ENCODE assay signal across 15 cellular contexts in the genomic region with DNA sequence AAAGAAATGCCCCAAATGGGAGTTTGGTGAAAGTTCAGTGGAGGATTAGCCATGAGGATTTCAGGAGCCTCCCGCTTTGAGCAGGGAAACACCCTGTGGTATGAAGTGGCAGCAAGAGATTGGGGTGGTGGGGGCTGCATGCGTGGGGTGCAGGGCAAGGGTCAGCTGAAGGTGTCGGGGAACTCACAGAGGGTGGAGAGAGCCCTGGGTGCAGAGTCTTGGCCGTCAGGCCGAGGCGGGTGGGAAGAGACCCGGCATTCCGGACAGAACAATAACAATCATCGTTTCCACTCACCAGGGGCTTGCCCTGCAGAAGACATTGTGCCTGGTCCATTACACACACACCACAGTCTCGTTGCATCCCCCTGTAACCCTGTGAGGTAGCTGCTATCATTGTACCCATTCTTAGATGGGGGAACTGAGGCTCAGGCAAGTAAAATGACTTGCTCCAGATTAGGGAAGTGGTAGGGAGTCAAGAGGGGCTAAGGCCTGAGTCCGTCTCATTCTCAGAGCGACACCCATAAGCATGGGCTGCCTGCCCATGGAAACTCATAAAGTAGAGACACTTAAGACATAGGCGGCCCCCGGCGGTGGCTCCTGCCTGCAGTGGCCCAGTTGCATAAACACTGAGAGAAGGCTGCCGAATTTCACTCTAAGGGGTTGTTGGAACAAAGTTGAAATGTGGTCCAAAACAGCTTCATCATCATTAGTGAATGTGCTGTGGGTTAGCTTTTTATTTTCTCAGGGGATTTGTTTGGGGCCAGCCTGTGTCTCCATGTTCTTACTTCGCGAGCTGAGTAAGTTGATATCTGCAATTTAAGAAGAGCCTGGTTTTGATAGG.
DNase-seq lines count a peak whose midpoint lies in the region; ATAC-seq, FAIRE-seq and TF ChIP-seq lines count a peak whose summit lies in the region.
"Had no signal": no experiment of that assay in that cellular context is flagged by ENCODE, and none has a peak within 500 bp of the region (broad histone marks: within the 10 kb centered on the region; RNA-seq: fewer than 3 reads in every experiment).

No MANE protein-coding gene starts in this region.

- no peak overlapping the region for H4K8ac ChIP-seq in mesenchymal stem cell (ENCODE audit: low read length)

- H4K20me1 ChIP-seq in HepG2 (ENCODE audit: insufficient read depth, low read length), result peaks cover 52% of the 10 kb centered on the region; the same call in 1 of the 2 replicates

- H2AFZ ChIP-seq in HepG2 (ENCODE audit: low read length) (no peak overlapping the region), mesenchymal stem cell (ENCODE audit: low read depth, low read length) (no peak overlapping the region)

- H3K4me2 ChIP-seq in HepG2 (ENCODE audit: low read depth, low read length) (no peak overlapping the region), mesenchymal stem cell (ENCODE audit: low read length, poor library complexity, severe bottlenecking) (no peak overlapping the region)

- H3K14ac ChIP-seq in mesenchymal stem cell (ENCODE audit: low read length in 2 of 2), result no peak overlapping the region

- ATAC-seq in HepG2 (no peak), right lobe of liver (no peak), aorta (ENCODE audit: low FRiP score) (peak; percentile 51), HG03139 (IDR thresholded peaks at IDR 0.05; ENCODE audit: unreplicated experiment) (no peak)
- ATAC-seq: HCT116; naive thymus-derived CD8-positive, alpha-beta T cell had no signal

- CTCF ChIA-PET in HepG2 (lab: Yijun Ruan, JAX; ENCODE audit: low intra/inter-chr PET ratio, low total read pairs), result no interaction called here

- no peak overlapping the region for H2BK12ac ChIP-seq in mesenchymal stem cell (ENCODE audit: low read length in 2 of 2)

- BruUV-seq in HepG2 (replicated peaks; lab: Mats Ljungman, UMichigan), result no TSS peak

- WGBS in HepG2 (ENCODE audit: low lambda C conversion rate), result 96% methylated on average over 18 of the region's 18 CpGs
- 92% methylated on average over 10 of the region's 18 CpGs for whole genome bisulfite sequencing in right lobe of liver (ENCODE audit: insufficient coverage, low coverage, low lambda C conversion rate, missing lambda C conversion rate)
- 82% methylated on average over 12 of the region's 18 CpGs for WGBS in mesenchymal stem cell
- 89 to 93% methylated on average over 18 of the region's 18 CpGs for WGBS in aorta, 2 donors

- intact Hi-C loops in HepG2 (cut with micrococcal nuclease; ENCODE audit: unreplicated experiment), result loop anchor here (5.0 kb wide), 1 partner anchor 136 kb away; no protein-coding TSS in a partner anchor
- intact Hi-C loops in right lobe of liver (cut with DNase I), result loop anchor here in 1 of 2 donors (10.0 kb wide), 1 partner anchor 83 kb away; no protein-coding TSS in a partner anchor
- intact Hi-C loops in aorta (cut with DNase I), result no loop called here

- TF ChIP-seq POLR2A in HepG2 (IDR thresholded peaks at IDR 0.05; ENCODE audit: insufficient read depth in 1 of 2, low read depth in 2 of 2, low read length in 2 of 2) (no peak), right lobe of liver (IDR thresholded peaks at IDR 0.05) (no peak)

- FAIRE-seq in HepG2 (lab: Jason Lieb, UNC), result no peak

- TF ChIP-seq CTCF in HepG2 (CRISPR knock-in tag; IDR thresholded peaks at IDR 0.05) (no peak), right lobe of liver (IDR thresholded peaks at IDR 0.05) (no peak)

- no peak overlapping the region for H3K4ac ChIP-seq in mesenchymal stem cell (ENCODE audit: low read depth in 1 of 2, low read length in 2 of 2)

- no peak overlapping the region for H2BK5ac ChIP-seq in mesenchymal stem cell (ENCODE audit: low read depth, low read length, poor library complexity, severe bottlenecking)

- no peak for TF ChIP-seq RAD21 in HepG2 (CRISPR knock-in tag; IDR thresholded peaks at IDR 0.05)

- H3K4me3 ChIP-seq in HepG2 (replicated peaks in 1 of 3; ENCODE audit: insufficient read depth in 1 of 3, low read depth in 2 of 3, low read length in 3 of 3) (no peak overlapping the region), right lobe of liver (no peak overlapping the region), mesenchymal stem cell (ENCODE audit: insufficient read depth in 1 of 2, low read depth in 1 of 2, low read length in 2 of 2) (peak overlapping the region in 1 of 2 experiments; percentile 15), aorta (ENCODE audit: low read length in 2 of 2) (no peak overlapping the region)
- H3K4me3 ChIP-seq: cardiac muscle cell had no signal

- in situ Hi-C loops in HepG2 (cut with HindIII; ENCODE audit: extremely low pct_ligation_motif_present, low pct_unique_long_range_greater_than_20kb), result no loop called here
- in situ Hi-C loops in G401 (cut with HindIII; ENCODE audit: low sequenced_read_pairs), result no loop called here

- H3K27me3 ChIP-seq in HepG2 (ENCODE audit: control insufficient read depth in 1 of 2, insufficient read depth in 2 of 2, low read length in 2 of 2) (no peaks in the 10 kb centered on the region), right lobe of liver (no peaks in the 10 kb centered on the region), mesenchymal stem cell (ENCODE audit: control insufficient read depth in 1 of 2, insufficient read depth in 1 of 2, low read length in 2 of 2) (no peaks in the 10 kb centered on the region), aorta (ENCODE audit: control insufficient read depth in 1 of 2, insufficient read depth in 2 of 2, low read length in 1 of 2) (no peaks in the 10 kb centered on the region)
- H3K27me3 ChIP-seq: cardiac muscle cell had no signal

- peaks cover 96% of the 10 kb centered on the region for H3K79me2 ChIP-seq in HepG2 (ENCODE audit: insufficient read depth, low read length)

- no peak overlapping the region for H4K91ac ChIP-seq in mesenchymal stem cell (ENCODE audit: low read length)

- H3K4me1 ChIP-seq in HepG2 (ENCODE audit: insufficient read depth, low read length) (peaks cover 100% of the 10 kb centered on the region), right lobe of liver (peaks cover 0 to 43% (median 15%) of the 10 kb centered on the region in 4 donors), mesenchymal stem cell (ENCODE audit: control insufficient read depth, insufficient read depth, low read depth, low read length) (peaks cover 28% of the 10 kb centered on the region), aorta (ENCODE audit: control insufficient read depth in 1 of 2, insufficient read depth in 2 of 2, low read length in 2 of 2) (no peaks in the 10 kb centered on the region)

- peaks cover 37% of the 10 kb centered on the region for H3K79me1 ChIP-seq in mesenchymal stem cell (replicated peaks; ENCODE audit: low read length, poor library complexity, severe bottlenecking)

- H2BK15ac ChIP-seq in mesenchymal stem cell (ENCODE audit: low read depth, poor library complexity, severe bottlenecking), result no peak overlapping the region

- no peak for DNase-seq in HepG2 (ENCODE audit: low spot score)
- no peak for DNase-seq in right lobe of liver
- peak; percentile 56 for DNase-seq in brain pericyte (ENCODE audit: low read depth, low spot score)
- DNase-seq in mesenchymal stem cell, result no peak
- DNase-seq in aorta, result peak; percentile 42 to 53
- no peak for DNase-seq in stimulated activated naive CD4-positive, alpha-beta T cell (lab: John Stamatoyannopoulos, UW)
- no peak for DNase-seq in G401 (ENCODE audit: low spot score)
- DNase-seq: activated gamma-delta T cell treated with Interleukin-2 at 50 U/mL for 16 hours; Calu3; endodermal cell; left cardiac atrium; naive thymus-derived CD8-positive, alpha-beta T cell had no signal

- H3K27ac ChIP-seq in HepG2 (ENCODE audit: extremely low read length, insufficient read depth, low read length), result no peak overlapping the region
- H3K27ac ChIP-seq in right lobe of liver, result no peak overlapping the region
- no peak overlapping the region for H3K27ac ChIP-seq in mesenchymal stem cell (ENCODE audit: low read length, poor library complexity, severe bottlenecking)
- H3K27ac ChIP-seq in aorta (ENCODE audit: low read depth in 1 of 2, low read length in 2 of 2), result no peak overlapping the region

- H2BK120ac ChIP-seq in mesenchymal stem cell (ENCODE audit: low read depth, low read length), result no peak overlapping the region

- no peak overlapping the region for H3K23ac ChIP-seq in mesenchymal stem cell (ENCODE audit: low read length in 2 of 2)

- H2AK5ac ChIP-seq in mesenchymal stem cell (ENCODE audit: low read length, severe bottlenecking), result no peak overlapping the region

- POLR2A ChIA-PET in HepG2 (lab: Yijun Ruan, JAX), result no interaction called here

- peaks cover 8 to 28% of the 10 kb centered on the region in 2 experiments; a peak in 4 of 5 replicates for H3K36me3 ChIP-seq in HepG2 (replicated peaks in 1 of 2; ENCODE audit: control insufficient read depth in 1 of 2, insufficient read depth in 2 of 2, low read length in 2 of 2)
- H3K36me3 ChIP-seq in right lobe of liver, result no peaks in the 10 kb centered on the region
- H3K36me3 ChIP-seq in mesenchymal stem cell (ENCODE audit: control insufficient read depth in 1 of 2, insufficient read depth in 2 of 2, low read depth in 1 of 2, low read length in 2 of 2), result no peaks in the 10 kb centered on the region
- H3K36me3 ChIP-seq in aorta (ENCODE audit: control insufficient read depth in 1 of 2, insufficient read depth in 2 of 2, low read length in 1 of 2), result no peaks in the 10 kb centered on the region
- H3K36me3 ChIP-seq: cardiac muscle cell had no signal

- peak overlapping the region in 1 of 2 experiments; percentile 18 for H3K18ac ChIP-seq in mesenchymal stem cell (ENCODE audit: low read depth in 1 of 2, low read length in 2 of 2)

- TF ChIP-seq EP300 in HepG2 (IDR thresholded peaks at IDR 0.05; ENCODE audit: low read depth in 2 of 2, low read length in 2 of 2) (no peak), HepG2 (CRISPR knock-in tag; IDR thresholded peaks at IDR 0.05; ENCODE audit: borderline replicate concordance) (no peak)

- no peak overlapping the region for H3K9ac ChIP-seq in HepG2 (ENCODE audit: insufficient read depth, low read depth, low read length)
- peak overlapping the region; percentile 77 for H3K9ac ChIP-seq in mesenchymal stem cell (ENCODE audit: low read length)

- H3K9me3 ChIP-seq in HepG2 (ENCODE audit: low read length) (no peaks in the 10 kb centered on the region), right lobe of liver (no peaks in the 10 kb centered on the region), mesenchymal stem cell (ENCODE audit: control insufficient read depth, low read length) (no peaks in the 10 kb centered on the region), aorta (ENCODE audit: control insufficient read depth, low read length) (no peaks in the 10 kb centered on the region)

TF ChIP-seq in HepG2, 621 proteins besides CTCF, POLR2A, EP300 and RAD21:
- TF ChIP-seq ZNF629 (CRISPR knock-in tag; conservative IDR thresholded peaks at IDR 0.05) (peak; percentile 84), RFXAP (CRISPR knock-in tag; IDR thresholded peaks at IDR 0.05; ENCODE audit: borderline replicate concordance) (no peak)

Comparison
In these comparisons a context has a peak if more than half of its experiments do, and no peak if none do; other contexts are left out.
1. DNase-seq: peak in brain pericyte (single experiment) and aorta (2 of 2); none in HepG2 (single experiment), right lobe of liver (0 of 3), mesenchymal stem cell (single experiment), stimulated activated naive CD4-positive, alpha-beta T cell (0 of 6) and G401 (single experiment).